ENCODE assay signal across 17 cellular contexts in the genomic region with DNA sequence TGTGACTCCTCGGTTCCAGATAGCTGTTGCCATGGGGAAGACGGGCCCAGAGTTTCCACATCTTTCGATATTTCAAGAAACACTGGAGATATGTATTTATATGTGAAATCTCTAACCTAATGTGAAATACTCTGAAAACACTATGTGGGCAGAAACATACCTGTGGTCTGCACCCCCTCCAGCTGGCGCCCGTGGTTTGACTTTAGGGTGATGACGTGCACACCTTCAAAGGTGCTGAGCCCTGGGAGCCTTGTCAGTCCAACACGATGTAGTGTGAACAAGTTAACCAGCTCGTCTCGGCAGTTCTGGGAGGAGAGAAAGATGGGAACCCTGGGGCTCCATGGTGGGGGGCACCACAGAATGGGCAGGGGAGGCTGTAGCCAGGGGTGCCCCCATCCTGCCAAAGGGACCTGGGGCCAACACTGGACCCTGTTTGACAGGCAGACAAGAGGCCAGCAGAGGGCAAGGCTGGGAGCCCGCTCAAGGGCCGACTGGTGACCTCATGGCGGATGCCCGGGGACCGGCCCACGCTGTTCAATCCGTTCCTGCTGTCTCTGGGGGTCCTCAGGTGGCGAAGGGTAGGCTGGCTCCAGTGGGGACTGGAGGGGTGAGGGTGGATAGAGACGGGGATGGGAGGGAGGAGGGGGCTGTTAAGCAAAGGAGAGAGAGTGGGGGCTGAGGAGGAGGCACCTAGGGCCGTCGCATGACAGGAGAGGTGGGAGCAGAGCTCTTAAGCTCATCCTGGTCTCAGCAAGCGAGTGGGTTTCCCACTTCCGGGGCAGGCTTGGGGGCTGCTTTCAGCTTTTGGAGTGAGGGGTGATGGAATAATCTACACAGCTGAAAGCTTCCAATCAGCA. TPM values are rescaled to one million over a fixed set of nuclear protein-coding genes. Genes with fewer than 3 reads are reported as not detected.
DNase-seq lines count a peak whose midpoint lies in the region; ATAC-seq and TF ChIP-seq lines count a peak whose summit lies in the region.
"Had no signal": no experiment of that assay in that cellular context is flagged by ENCODE, and none has a peak within 500 bp of the region (broad histone marks: within the 10 kb centered on the region; RNA-seq: fewer than 3 reads in every experiment).

No MANE protein-coding gene starts in this region.

- peaks cover 5% of the 10 kb centered on the region for H3K36me3 Mint-ChIP-seq in activated CD8-positive, alpha-beta memory T cell treated with anti-CD3 and anti-CD28 coated beads, Interleukin-2, amount 10 ng/mL, durations not matched to agents 7 days and 5 days
- peaks cover 5% of the 10 kb centered on the region for H3K36me3 Mint-ChIP-seq in activated naive CD8-positive, alpha-beta T cell
- no peaks in the 10 kb centered on the region for H3K36me3 Mint-ChIP-seq in mesothelial cell of epicardium

- H3K36me3 ChIP-seq in suprapubic skin, result no peaks in the 10 kb centered on the region
- H3K36me3 ChIP-seq: adrenal gland, prostate gland had no signal

- CTCF ChIA-PET in activated CD8-positive, alpha-beta memory T cell treated with anti-CD3 and anti-CD28 coated beads, Interleukin-2, amount 10 ng/mL, durations not matched to agents 7 days and 5 days (lab: Charles Lee), result interaction anchor here (1.1 kb wide), 1 partner anchor 225 kb away, joined by 3 read pairs; no protein-coding TSS in a partner anchor

- peak overlapping the region; percentile 27 for H3K27ac ChIP-seq in suprapubic skin
- H3K27ac ChIP-seq: prostate gland had no signal

- H3K27ac Mint-ChIP-seq in activated CD8-positive, alpha-beta memory T cell treated with anti-CD3 and anti-CD28 coated beads, Interleukin-2, amount 10 ng/mL, durations not matched to agents 7 days and 5 days, result no peak overlapping the region
- H3K27ac Mint-ChIP-seq in activated naive CD8-positive, alpha-beta T cell, result no peak overlapping the region
- H3K27ac Mint-ChIP-seq in mesothelial cell of epicardium, result peak overlapping the region; percentile 93
- H3K27ac Mint-ChIP-seq: H9; T-helper 1 cell treated with Interleukin-12 subunit alpha and Interleukin-12 subunit beta and Interleukin-4 antibody, amounts not matched to agents 30 μg/mL and 1 μg/mL, for 36 hours had no signal

- peak; percentile 66 for DNase-seq in activated CD8-positive, alpha-beta memory T cell treated with anti-CD3 and anti-CD28 coated beads, Interleukin-2, amount 50 U/mL, for 4 hours
- DNase-seq in activated CD8-positive, alpha-beta memory T cell treated with anti-CD3 and anti-CD28 coated beads, Interleukin-2, amount 10 ng/mL, durations not matched to agents 7 days and 5 days, result no peak
- DNase-seq in mesothelial cell of epicardium (ENCODE audit: low spot score in 2 of 2, unreplicated experiment in 2 of 2) (no peak), suprapubic skin (ENCODE audit: low spot score in 2 of 2) (no peak), NCI-H2029 treated with DMSO at 0.1 percent for 48 hours (lab: John Stamatoyannopoulos, UW) (no peak)
- no peak for DNase-seq in activated naive CD4-positive, alpha-beta T cell (lab: John Stamatoyannopoulos, UW)
- DNase-seq: activated CD4-positive, alpha-beta T cell treated with anti-CD3 and anti-CD28 coated beads, Interleukin-2, amount 50 U/mL, for 4 hours; effector CD4-positive, alpha-beta T cell; H9; NCI-H1930 had no signal

- H3K27me3 Mint-ChIP-seq in activated CD8-positive, alpha-beta memory T cell treated with anti-CD3 and anti-CD28 coated beads, Interleukin-2, amount 10 ng/mL, durations not matched to agents 7 days and 5 days, result no peaks in the 10 kb centered on the region
- peaks cover 2% of the 10 kb centered on the region for H3K27me3 Mint-ChIP-seq in activated naive CD8-positive, alpha-beta T cell
- H3K27me3 Mint-ChIP-seq in mesothelial cell of epicardium (ENCODE audit: low read depth), result no peaks in the 10 kb centered on the region

- no peak overlapping the region for H3K4me3 Mint-ChIP-seq in activated CD8-positive, alpha-beta memory T cell treated with anti-CD3 and anti-CD28 coated beads, Interleukin-2, amount 10 ng/mL, durations not matched to agents 7 days and 5 days
- H3K4me3 Mint-ChIP-seq in activated naive CD8-positive, alpha-beta T cell, result peak overlapping the region; percentile 17
- no peak overlapping the region for H3K4me3 Mint-ChIP-seq in mesothelial cell of epicardium
- H3K4me3 Mint-ChIP-seq: H9; T-helper 1 cell treated with Interleukin-12 subunit alpha and Interleukin-12 subunit beta and Interleukin-4 antibody, amounts not matched to agents 30 μg/mL and 1 μg/mL, for 36 hours had no signal

- no peaks in the 10 kb centered on the region for H3K9me3 Mint-ChIP-seq in activated CD8-positive, alpha-beta memory T cell treated with anti-CD3 and anti-CD28 coated beads, Interleukin-2, amount 10 ng/mL, durations not matched to agents 7 days and 5 days (ENCODE audit: low read depth)
- no peaks in the 10 kb centered on the region for H3K9me3 Mint-ChIP-seq in activated naive CD8-positive, alpha-beta T cell (ENCODE audit: low read depth)
- H3K9me3 Mint-ChIP-seq in mesothelial cell of epicardium, result no peaks in the 10 kb centered on the region
- H3K9me3 Mint-ChIP-seq: H9; T-helper 1 cell treated with Interleukin-12 subunit alpha and Interleukin-12 subunit beta and Interleukin-4 antibody, amounts not matched to agents 30 μg/mL and 1 μg/mL, for 36 hours had no signal

- no peak for ATAC-seq in activated CD8-positive, alpha-beta memory T cell treated with anti-CD3 and anti-CD28 coated beads, Interleukin-2, amount 10 ng/mL, durations not matched to agents 7 days and 5 days
- no peak for ATAC-seq in HG03095 (IDR thresholded peaks at IDR 0.05; ENCODE audit: unreplicated experiment)
- ATAC-seq: K562 had no signal

- no peaks in the 10 kb centered on the region for H3K9me3 ChIP-seq in suprapubic skin
- H3K9me3 ChIP-seq: adrenal gland, prostate gland had no signal

- H3K4me3 ChIP-seq in suprapubic skin, result no peak overlapping the region
- H3K4me3 ChIP-seq: adrenal gland, K562, lung, prostate gland had no signal

- H3K4me1 ChIP-seq in suprapubic skin, result peaks cover 54% of the 10 kb centered on the region

- peak in 1 of 2 donors; percentile 25 for TF ChIP-seq POLR2A in suprapubic skin (IDR thresholded peaks at IDR 0.05)

- TF ChIP-seq CTCF in mesothelial cell of epicardium (IDR thresholded peaks at IDR 0.05; ENCODE audit: unreplicated experiment) (no peak), suprapubic skin (IDR thresholded peaks at IDR 0.05) (no peak)

- peaks cover 22% of the 10 kb centered on the region for H3K4me1 Mint-ChIP-seq in activated CD8-positive, alpha-beta memory T cell treated with anti-CD3 and anti-CD28 coated beads, Interleukin-2, amount 10 ng/mL, durations not matched to agents 7 days and 5 days
- peaks cover 15% of the 10 kb centered on the region for H3K4me1 Mint-ChIP-seq in activated naive CD8-positive, alpha-beta T cell (ENCODE audit: low read depth)
- peaks cover 44% of the 10 kb centered on the region for H3K4me1 Mint-ChIP-seq in mesothelial cell of epicardium

- no peak for TF ChIP-seq EP300 in suprapubic skin (IDR thresholded peaks at IDR 0.05)

- 70% methylated on average over 20 of the region's 22 CpGs for WGBS in suprapubic skin

- no peaks in the 10 kb centered on the region for H3K27me3 ChIP-seq in suprapubic skin
- H3K27me3 ChIP-seq: adrenal gland had no signal

RNA-seq across cellular contexts. Expression of a gene that starts 43.8 kb away (rescaled TPM):
- total RNA-seq in activated CD8-positive, alpha-beta memory T cell treated with anti-CD3 and anti-CD28 coated beads, Interleukin-2, amount 10 ng/mL, durations not matched to agents 7 days and 5 days, result 10 to 100 TPM; 42.0 to 55.2 TPM
- total RNA-seq in mesothelial cell of epicardium, result 69.2 to 76.1 TPM (median 71.4 TPM) in 3 replicates
- total RNA-seq in suprapubic skin, result 10 to 100 TPM; 58.6 to 71.6 (median 64.3) TPM

RNA-seq across cellular contexts. Expression of a gene that starts 54.5 kb away (rescaled TPM):
- 10 to 100 TPM; 49.9 to 53.3 TPM for total RNA-seq in activated CD8-positive, alpha-beta memory T cell treated with anti-CD3 and anti-CD28 coated beads, Interleukin-2, amount 10 ng/mL, durations not matched to agents 7 days and 5 days
- total RNA-seq in mesothelial cell of epicardium (23.9 to 25.2 TPM (median 24.8 TPM) in 3 replicates), suprapubic skin (10 to 100 TPM; 29.2 to 49.8 (median 40.7) TPM)
